Comparison of ENCODE assay signal across 17 cellular contexts in the genomic region with DNA sequence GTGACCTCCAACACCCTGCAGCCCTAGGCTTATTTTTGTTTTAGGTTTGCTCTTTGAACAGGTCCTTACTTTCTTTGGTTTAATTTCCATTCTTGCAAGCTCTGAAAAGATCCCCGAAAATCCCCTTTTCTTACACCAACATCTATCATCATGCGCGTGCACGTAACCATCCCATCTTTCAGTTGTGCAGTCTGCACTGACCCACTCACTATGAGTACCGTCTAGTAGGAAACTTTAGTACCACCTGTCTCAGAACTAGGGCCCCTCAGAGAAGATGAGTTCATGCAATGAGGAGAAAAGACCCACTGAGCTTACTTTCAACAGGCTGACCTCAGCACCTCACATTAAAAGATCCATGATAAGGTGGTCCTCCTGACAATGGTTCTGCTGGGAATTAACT.
A peak's percentile ranks its signal among the peaks of the same experiment; 100 is the strongest.
DNase-seq lines count a peak whose midpoint lies in the region; ATAC-seq, FAIRE-seq and TF ChIP-seq lines count a peak whose summit lies in the region.
"Had no signal": no experiment of that assay in that cellular context is flagged by ENCODE, and none has a peak within 500 bp of the region (broad histone marks: within the 10 kb centered on the region; RNA-seq: fewer than 3 reads in every experiment).

No MANE protein-coding gene starts in this region.

- no peak for DNase-seq in A549 (ENCODE audit: low read depth in 1 of 2, low spot score in 1 of 2)
- DNase-seq in DND-41 = no peak
- DNase-seq in NCI-H2196 (lab: John Stamatoyannopoulos, UW; ENCODE audit: unreplicated experiment) = no peak
- no peak for DNase-seq in esophagus muscularis mucosa (ENCODE audit: extremely low spot score)
- no peak for DNase-seq in left colon
- DNase-seq: glutamatergic neuron had no signal

- H2AFZ ChIP-seq in DND-41 (ENCODE audit: low read depth, low read length) (0 out of 2 replicates have a peak overlapping the region, but pooled peaks have one; percentile 53), neuron (ENCODE audit: low read depth, low read length) (peak overlapping the region; percentile 71)

- WGBS in A549 (ENCODE audit: missing lambda C conversion rate) = 80% methylated on average over 5 of the region's 5 CpGs
- 88% methylated on average over 5 of the region's 5 CpGs for WGBS in esophagus muscularis mucosa

- H3K9me3 Mint-ChIP-seq in activated T-helper 17 cell treated with anti-CD3 and anti-CD28 coated beads, Interleukin-2, amount 50 U/mL, for 72 hours = no peaks in the 10 kb centered on the region
- H3K9me3 Mint-ChIP-seq: activated naive CD4-positive, alpha-beta T cell treated with anti-CD3 and anti-CD28 coated beads, Interleukin-2, amount 50 U/mL, for 24 hours; dendritic cell treated with granulocyte-macrophage colony-stimulating factor and Interleukin-4, amounts not matched to agents 40 ng/mL and 50 ng/mL, for 4 days had no signal

- H3K4me3 ChIP-seq in A549 (no peak overlapping the region), DND-41 (ENCODE audit: low read depth in 1 of 2, low read length in 2 of 2) (no peak overlapping the region), neuron (ENCODE audit: low read length) (no peak overlapping the region), esophagus muscularis mucosa (no peak overlapping the region)
- H3K4me3 ChIP-seq: lung, Peyer's patch, thoracic aorta had no signal

- ATAC-seq in A549 (peak in 1 of 2 experiments; percentile 38; a peak in 2 of 6 replicates), DND-41 (ENCODE audit: insufficient read depth, low read depth) (no peak), GM19328 (IDR thresholded peaks at IDR 0.05; ENCODE audit: unreplicated experiment) (no peak), left colon (no peak)
- peak; percentile 49 for ATAC-seq in activated T-helper 17 cell treated with anti-CD3 and anti-CD28 coated beads, Interleukin-2, amount 50 U/mL, for 72 hours (replicated peaks)

- H3K9ac ChIP-seq in DND-41 (ENCODE audit: low read depth, low read length) = no peak overlapping the region

- no peaks in the 10 kb centered on the region for H3K9me3 ChIP-seq in A549
- peaks cover 3% of the 10 kb centered on the region for H3K9me3 ChIP-seq in DND-41 (ENCODE audit: insufficient read depth, low read length, severe bottlenecking)
- peaks cover 2% of the 10 kb centered on the region for H3K9me3 ChIP-seq in neuron (ENCODE audit: low read length)
- peaks cover 0 to 9% (median 0%) of the 10 kb centered on the region in 4 donors for H3K9me3 ChIP-seq in esophagus muscularis mucosa
- H3K9me3 ChIP-seq: Peyer's patch, thoracic aorta, vagina had no signal

- H3K36me3 Mint-ChIP-seq in activated T-helper 17 cell treated with anti-CD3 and anti-CD28 coated beads, Interleukin-2, amount 50 U/mL, for 72 hours (ENCODE audit: low read depth) = no peaks in the 10 kb centered on the region
- H3K36me3 Mint-ChIP-seq: activated naive CD4-positive, alpha-beta T cell treated with anti-CD3 and anti-CD28 coated beads, Interleukin-2, amount 50 U/mL, for 24 hours; stimulated activated memory B cell treated with anti-CD40 and anti-IgM and Interleukin-4, amounts not matched to agents 10 μg/mL and 1 μg/mL and 100 μg/mL, for 72 hours had no signal

- H3K4me3 Mint-ChIP-seq in activated T-helper 17 cell treated with anti-CD3 and anti-CD28 coated beads, Interleukin-2, amount 50 U/mL, for 72 hours = no peak overlapping the region
- H3K4me3 Mint-ChIP-seq: activated naive CD4-positive, alpha-beta T cell treated with anti-CD3 and anti-CD28 coated beads, Interleukin-2, amount 50 U/mL, for 24 hours; dendritic cell treated with granulocyte-macrophage colony-stimulating factor and Interleukin-4, amounts not matched to agents 40 ng/mL and 50 ng/mL, for 4 days; stimulated activated memory B cell treated with anti-CD40 and anti-IgM and Interleukin-4, amounts not matched to agents 10 μg/mL and 1 μg/mL and 100 μg/mL, for 72 hours had no signal

- intact Hi-C loops in esophagus muscularis mucosa (cut with DNase I) (no loop called here), left colon (cut with DNase I, micrococcal nuclease) (no loop called here)

- CTCF ChIA-PET in A549 (lab: Yijun Ruan, JAX) = interaction anchor here (0.5 to 4.9 kb wide), 13 partner anchors 9 to 1234 kb away, joined by 3 to 28 read pairs (median 4); no protein-coding TSS in a partner anchor

- TF ChIP-seq CTCF in A549 (IDR thresholded peaks at IDR 0.05) (no peak), DND-41 (IDR thresholded peaks at IDR 0.05; ENCODE audit: borderline replicate concordance, extremely low read depth, low read length, poor library complexity, severe bottlenecking) (no peak), esophagus muscularis mucosa (IDR thresholded peaks at IDR 0.05) (no peak)

- peaks cover 5% of the 10 kb centered on the region for H3K27me3 Mint-ChIP-seq in activated T-helper 17 cell treated with anti-CD3 and anti-CD28 coated beads, Interleukin-2, amount 50 U/mL, for 72 hours
- H3K27me3 Mint-ChIP-seq: activated naive CD4-positive, alpha-beta T cell treated with anti-CD3 and anti-CD28 coated beads, Interleukin-2, amount 50 U/mL, for 24 hours; stimulated activated memory B cell treated with anti-CD40 and anti-IgM and Interleukin-4, amounts not matched to agents 10 μg/mL and 1 μg/mL and 100 μg/mL, for 72 hours had no signal

- no peaks in the 10 kb centered on the region for H3K4me1 Mint-ChIP-seq in activated T-helper 17 cell treated with anti-CD3 and anti-CD28 coated beads, Interleukin-2, amount 50 U/mL, for 72 hours
- H3K4me1 Mint-ChIP-seq: activated naive CD4-positive, alpha-beta T cell treated with anti-CD3 and anti-CD28 coated beads, Interleukin-2, amount 50 U/mL, for 24 hours; stimulated activated memory B cell treated with anti-CD40 and anti-IgM and Interleukin-4, amounts not matched to agents 10 μg/mL and 1 μg/mL and 100 μg/mL, for 72 hours had no signal

- H3K27ac ChIP-seq in A549 (peak overlapping the region in 1 of 2 experiments; percentile 76; a peak in 4 of 6 replicates), DND-41 (ENCODE audit: low read length) (no peak overlapping the region), esophagus muscularis mucosa (replicated peaks in 1 of 4) (no peak overlapping the region)
- H3K27ac ChIP-seq: ascending aorta, Peyer's patch, thoracic aorta, vagina had no signal

- TF ChIP-seq EP300 in A549 (IDR thresholded peaks at IDR 0.05) = no peak
- TF ChIP-seq EP300 in esophagus muscularis mucosa (IDR thresholded peaks at IDR 0.05) = no peak

- H3K4me2 ChIP-seq in A549 = peak overlapping the region; percentile 66; the same call in 2 of the 3 replicates
- H3K4me2 ChIP-seq in DND-41 (ENCODE audit: insufficient read depth, low read length) = 0 out of 2 replicates have a peak overlapping the region, but pooled peaks have one; percentile 46

- no peak overlapping the region for H3K27ac Mint-ChIP-seq in activated T-helper 17 cell treated with anti-CD3 and anti-CD28 coated beads, Interleukin-2, amount 50 U/mL, for 72 hours
- H3K27ac Mint-ChIP-seq: activated naive CD4-positive, alpha-beta T cell treated with anti-CD3 and anti-CD28 coated beads, Interleukin-2, amount 50 U/mL, for 24 hours; dendritic cell treated with granulocyte-macrophage colony-stimulating factor and Interleukin-4, amounts not matched to agents 40 ng/mL and 50 ng/mL, for 4 days; stimulated activated memory B cell treated with anti-CD40 and anti-IgM and Interleukin-4, amounts not matched to agents 10 μg/mL and 1 μg/mL and 100 μg/mL, for 72 hours had no signal

- H3K27me3 ChIP-seq in DND-41 (ENCODE audit: insufficient read depth, low read length, poor library complexity) (no peaks in the 10 kb centered on the region), neuron (ENCODE audit: insufficient read depth, low read length) (no peaks in the 10 kb centered on the region), esophagus muscularis mucosa (no peaks in the 10 kb centered on the region)
- H3K27me3 ChIP-seq: ascending aorta, Peyer's patch, vagina had no signal

- TF ChIP-seq POLR2A in A549 (IDR thresholded peaks at IDR 0.05; ENCODE audit: low read length) = no peak
- no peak for TF ChIP-seq POLR2A in esophagus muscularis mucosa (IDR thresholded peaks at IDR 0.05; ENCODE audit: low read depth)

- H3K4me1 ChIP-seq in A549 (no peaks in the 10 kb centered on the region), DND-41 (ENCODE audit: insufficient read depth, low read length) (peaks cover 6% of the 10 kb centered on the region; the same call in 1 of the 2 replicates), neuron (ENCODE audit: insufficient read depth, low read length) (peaks cover 23% of the 10 kb centered on the region), esophagus muscularis mucosa (peaks cover 0 to 6% (median 2%) of the 10 kb centered on the region in 4 donors)
- H3K4me1 ChIP-seq: ascending aorta, Peyer's patch, vagina had no signal

- FAIRE-seq in A549 (lab: Jason Lieb, UNC) = no peak

- H3K79me2 ChIP-seq in DND-41 (ENCODE audit: insufficient read depth, low read length) = no peaks in the 10 kb centered on the region

- TF ChIP-seq RAD21 in A549 (conservative IDR thresholded peaks at IDR 0.05 in 1 of 2, IDR thresholded peaks at IDR 0.05 in 1 of 2) = no peak

- no peaks in the 10 kb centered on the region for H4K20me1 ChIP-seq in DND-41 (ENCODE audit: insufficient read depth, low read length)

- H3K36me3 ChIP-seq in DND-41 (ENCODE audit: insufficient read depth, low read length) (no peaks in the 10 kb centered on the region), neuron (ENCODE audit: insufficient read depth, low read length) (no peaks in the 10 kb centered on the region), esophagus muscularis mucosa (no peaks in the 10 kb centered on the region)
- H3K36me3 ChIP-seq: ascending aorta, Peyer's patch, thoracic aorta, vagina had no signal

- POLR2A ChIA-PET in A549 (lab: Yijun Ruan, JAX) = no interaction called here

TF ChIP-seq in A549, 52 proteins besides CTCF, POLR2A, EP300 and RAD21:
- TF ChIP-seq HDAC2 (IDR thresholded peaks at IDR 0.05) (no peak), RFX5 (IDR thresholded peaks at IDR 0.05) (no peak), MYC (IDR thresholded peaks at IDR 0.05; ENCODE audit: borderline replicate concordance, low read length) (no peak), CBX8 (IDR thresholded peaks at IDR 0.05) (no peak), MAFK (IDR thresholded peaks at IDR 0.05; ENCODE audit: partially characterized antibody) (no peak)
